Comparison of ENCODE assay signal across 1 cellular context in genomic region chr2:165470351-165470750, GRCh38.
TF ChIP-seq lines count a peak whose summit lies in the region.

No MANE protein-coding gene starts in this region.

TF ChIP-seq in HEK293, 187 proteins besides CTCF, POLR2A, EP300 and RAD21 (continued from another document):
- TF ChIP-seq, protein P1, sequence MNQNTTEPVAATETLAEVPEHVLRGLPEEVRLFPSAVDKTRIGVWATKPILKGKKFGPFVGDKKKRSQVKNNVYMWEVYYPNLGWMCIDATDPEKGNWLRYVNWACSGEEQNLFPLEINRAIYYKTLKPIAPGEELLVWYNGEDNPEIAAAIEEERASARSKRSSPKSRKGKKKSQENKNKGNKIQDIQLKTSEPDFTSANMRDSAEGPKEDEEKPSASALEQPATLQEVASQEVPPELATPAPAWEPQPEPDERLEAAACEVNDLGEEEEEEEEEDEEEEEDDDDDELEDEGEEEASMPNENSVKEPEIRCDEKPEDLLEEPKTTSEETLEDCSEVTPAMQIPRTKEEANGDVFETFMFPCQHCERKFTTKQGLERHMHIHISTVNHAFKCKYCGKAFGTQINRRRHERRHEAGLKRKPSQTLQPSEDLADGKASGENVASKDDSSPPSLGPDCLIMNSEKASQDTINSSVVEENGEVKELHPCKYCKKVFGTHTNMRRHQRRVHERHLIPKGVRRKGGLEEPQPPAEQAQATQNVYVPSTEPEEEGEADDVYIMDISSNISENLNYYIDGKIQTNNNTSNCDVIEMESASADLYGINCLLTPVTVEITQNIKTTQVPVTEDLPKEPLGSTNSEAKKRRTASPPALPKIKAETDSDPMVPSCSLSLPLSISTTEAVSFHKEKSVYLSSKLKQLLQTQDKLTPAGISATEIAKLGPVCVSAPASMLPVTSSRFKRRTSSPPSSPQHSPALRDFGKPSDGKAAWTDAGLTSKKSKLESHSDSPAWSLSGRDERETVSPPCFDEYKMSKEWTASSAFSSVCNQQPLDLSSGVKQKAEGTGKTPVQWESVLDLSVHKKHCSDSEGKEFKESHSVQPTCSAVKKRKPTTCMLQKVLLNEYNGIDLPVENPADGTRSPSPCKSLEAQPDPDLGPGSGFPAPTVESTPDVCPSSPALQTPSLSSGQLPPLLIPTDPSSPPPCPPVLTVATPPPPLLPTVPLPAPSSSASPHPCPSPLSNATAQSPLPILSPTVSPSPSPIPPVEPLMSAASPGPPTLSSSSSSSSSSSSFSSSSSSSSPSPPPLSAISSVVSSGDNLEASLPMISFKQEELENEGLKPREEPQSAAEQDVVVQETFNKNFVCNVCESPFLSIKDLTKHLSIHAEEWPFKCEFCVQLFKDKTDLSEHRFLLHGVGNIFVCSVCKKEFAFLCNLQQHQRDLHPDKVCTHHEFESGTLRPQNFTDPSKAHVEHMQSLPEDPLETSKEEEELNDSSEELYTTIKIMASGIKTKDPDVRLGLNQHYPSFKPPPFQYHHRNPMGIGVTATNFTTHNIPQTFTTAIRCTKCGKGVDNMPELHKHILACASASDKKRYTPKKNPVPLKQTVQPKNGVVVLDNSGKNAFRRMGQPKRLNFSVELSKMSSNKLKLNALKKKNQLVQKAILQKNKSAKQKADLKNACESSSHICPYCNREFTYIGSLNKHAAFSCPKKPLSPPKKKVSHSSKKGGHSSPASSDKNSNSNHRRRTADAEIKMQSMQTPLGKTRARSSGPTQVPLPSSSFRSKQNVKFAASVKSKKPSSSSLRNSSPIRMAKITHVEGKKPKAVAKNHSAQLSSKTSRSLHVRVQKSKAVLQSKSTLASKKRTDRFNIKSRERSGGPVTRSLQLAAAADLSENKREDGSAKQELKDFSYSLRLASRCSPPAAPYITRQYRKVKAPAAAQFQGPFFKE (tag by site-specific recombination; IDR thresholded peaks at IDR 0.05; ENCODE audit: borderline replicate concordance), result no peak
- TF ChIP-seq, protein P2, sequence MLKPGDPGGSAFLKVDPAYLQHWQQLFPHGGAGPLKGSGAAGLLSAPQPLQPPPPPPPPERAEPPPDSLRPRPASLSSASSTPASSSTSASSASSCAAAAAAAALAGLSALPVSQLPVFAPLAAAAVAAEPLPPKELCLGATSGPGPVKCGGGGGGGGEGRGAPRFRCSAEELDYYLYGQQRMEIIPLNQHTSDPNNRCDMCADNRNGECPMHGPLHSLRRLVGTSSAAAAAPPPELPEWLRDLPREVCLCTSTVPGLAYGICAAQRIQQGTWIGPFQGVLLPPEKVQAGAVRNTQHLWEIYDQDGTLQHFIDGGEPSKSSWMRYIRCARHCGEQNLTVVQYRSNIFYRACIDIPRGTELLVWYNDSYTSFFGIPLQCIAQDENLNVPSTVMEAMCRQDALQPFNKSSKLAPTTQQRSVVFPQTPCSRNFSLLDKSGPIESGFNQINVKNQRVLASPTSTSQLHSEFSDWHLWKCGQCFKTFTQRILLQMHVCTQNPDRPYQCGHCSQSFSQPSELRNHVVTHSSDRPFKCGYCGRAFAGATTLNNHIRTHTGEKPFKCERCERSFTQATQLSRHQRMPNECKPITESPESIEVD (tag by site-specific recombination; IDR thresholded peaks at IDR 0.05), result peak; percentile 64
- TF ChIP-seq FEZF1 (tag by site-specific recombination; IDR thresholded peaks at IDR 0.05) (peak; percentile 86), ZNF48 (tag by site-specific recombination; IDR thresholded peaks at IDR 0.05) (no peak)
